15 cellular contexts compared by ENCODE assay signal in the genomic region with DNA sequence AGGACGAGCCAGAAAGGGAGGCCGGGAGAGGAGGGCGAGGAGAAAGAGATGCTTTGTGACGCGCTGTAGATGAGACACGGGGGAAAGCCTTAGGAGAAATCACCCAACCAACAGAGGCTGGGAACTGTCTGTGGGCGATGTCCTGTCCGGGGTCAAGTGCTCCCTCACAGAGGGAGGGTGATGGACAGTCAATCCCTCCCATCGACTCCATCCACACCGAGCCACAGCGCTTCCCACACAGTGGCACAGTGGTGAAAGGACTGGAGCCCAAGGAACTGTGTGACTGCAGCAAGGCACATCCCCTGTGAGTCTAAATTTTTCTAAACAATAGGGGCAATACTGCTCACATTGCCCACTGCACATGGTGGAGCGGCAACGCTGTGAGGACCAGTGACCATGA.
DNase-seq lines count a peak whose midpoint lies in the region; ATAC-seq and TF ChIP-seq lines count a peak whose summit lies in the region.
"Had no signal": no experiment of that assay in that cellular context is flagged by ENCODE, and none has a peak within 500 bp of the region (broad histone marks: within the 10 kb centered on the region; RNA-seq: fewer than 3 reads in every experiment).

No MANE protein-coding gene starts in this region.

- no peaks in the 10 kb centered on the region for H4K20me1 ChIP-seq in IMR-90 (ENCODE audit: insufficient read depth, low read length)

- H2BK20ac ChIP-seq in IMR-90 (ENCODE audit: low read depth, low read length) = no peak overlapping the region

- no peak overlapping the region for H3K4me2 ChIP-seq in IMR-90 (ENCODE audit: low read depth, low read length)

- H3K4me3 ChIP-seq in IMR-90 (ENCODE audit: insufficient read depth, low read depth, low read length) (no peak overlapping the region), esophagus (ENCODE audit: low read depth in 1 of 2, low read length in 2 of 2) (no peak overlapping the region), gastrocnemius medialis (no peak overlapping the region)

- POLR2A ChIA-PET in IMR-90 (lab: Charles Lee; ENCODE audit: unreplicated experiment) = no interaction called here

- H3K27ac ChIP-seq in IMR-90 (ENCODE audit: insufficient read depth, low read length) (no peak overlapping the region), esophagus (ENCODE audit: low read depth in 2 of 2, low read length in 1 of 2) (peak overlapping the region; percentile 7 to 70), gastrocnemius medialis (peak overlapping the region; percentile 62 to 81 (median 78))

- H3K23ac ChIP-seq in IMR-90 (ENCODE audit: low read depth, low read length) = no peak overlapping the region

- H3K27me3 ChIP-seq in IMR-90 (ENCODE audit: control insufficient read depth, insufficient read depth, low read length) (no peaks in the 10 kb centered on the region), esophagus (ENCODE audit: control insufficient read depth in 1 of 2, insufficient read depth in 2 of 2, low read length in 2 of 2) (no peaks in the 10 kb centered on the region), gastrocnemius medialis (no peaks in the 10 kb centered on the region)
- H3K27me3 ChIP-seq: BE2C had no signal

- 0 out of 4 replicates have a peak, but pooled peaks cover 0 to 3% of the 10 kb centered on the region in 2 experiments for H3K79me1 ChIP-seq in IMR-90 (ENCODE audit: low read depth in 1 of 2, low read length in 2 of 2)

- H3K9ac ChIP-seq in IMR-90 (ENCODE audit: low read depth, low read length) = no peak overlapping the region

- H4K8ac ChIP-seq in IMR-90 (ENCODE audit: low read depth in 2 of 2, low read length in 2 of 2) = no peak overlapping the region

- no CpG with 5 or more reads among the region's 13 CpGs for WGBS in IMR-90 (ENCODE audit: extremely low coverage in 2 of 2, insufficient read length in 1 of 2), 2 experiments
- WGBS in esophagus, 2 donors = 87% methylated on average over 13 of the region's 13 CpGs

- intact Hi-C loops in IMR-90 (cut with micrococcal nuclease) = loop anchor here (10.0 kb wide), 1 partner anchor 448 kb away; no protein-coding TSS in a partner anchor
- intact Hi-C loops in gastrocnemius medialis (cut with DNase I; ENCODE audit: low total_unique reads) = no loop called here
- intact Hi-C loops in posterior vena cava (cut with DNase I) = no loop called here

- H3K18ac ChIP-seq in IMR-90 (ENCODE audit: low read depth, low read length) = no peak overlapping the region

- no peak overlapping the region for H3K4ac ChIP-seq in IMR-90 (ENCODE audit: low read depth, low read length)

- in situ Hi-C loops in IMR-90 (cut with MboI; ENCODE audit: low sequenced_read_pairs) (no loop called here), gastrocnemius medialis (cut with MboI; ENCODE audit: low sequenced_read_pairs in 4 of 4) (no loop called here)

- BruUV-seq in IMR-90 (replicated peaks; lab: Mats Ljungman, UMichigan) = no TSS peak

- H2BK15ac ChIP-seq in IMR-90 (ENCODE audit: low read depth, low read length) = no peak overlapping the region

- H2AFZ ChIP-seq in IMR-90 (replicated peaks; ENCODE audit: low read length, poor library complexity) = peak overlapping the region; percentile 13

- no peak overlapping the region for H4K5ac ChIP-seq in IMR-90 (ENCODE audit: low read depth, low read length)

- H4K91ac ChIP-seq in IMR-90 (ENCODE audit: insufficient read depth, low read depth, low read length) = no peak overlapping the region

- H3K36me3 ChIP-seq in IMR-90 (ENCODE audit: control insufficient read depth, insufficient read depth, low read length) (peaks cover 6% of the 10 kb centered on the region; the same call in 1 of the 2 replicates), esophagus (ENCODE audit: control insufficient read depth in 2 of 2, insufficient read depth in 2 of 2, low read length in 1 of 2) (no peaks in the 10 kb centered on the region), gastrocnemius medialis (no peaks in the 10 kb centered on the region)

- dilution Hi-C loops in IMR-90 (cut with HindIII; ENCODE audit: low sequenced_read_pairs, unreplicated experiment) = no loop called here

- H3K9me1 ChIP-seq in IMR-90 (ENCODE audit: insufficient read depth, low read length) = peaks cover 3% of the 10 kb centered on the region; the same call in 1 of the 2 replicates

- DNase-seq in IMR-90 = no peak
- peak; percentile 57 for DNase-seq in medulla oblongata (ENCODE audit: extremely low spot score)
- no peak for DNase-seq in gastrocnemius medialis
- DNase-seq in activated CD4-positive, alpha-beta T cell treated with anti-CD3 and anti-CD28 coated beads for 4 hours = no peak
- no peak for DNase-seq in stimulated activated CD4-positive, alpha-beta T cell treated with anti-CD3 and anti-CD28 coated beads, Interleukin-4, amount 100 ng/mL, for 4 hours
- no peak for DNase-seq in HUDEP-2 (lab: John Stamatoyannopoulos, UW; ENCODE audit: unreplicated experiment in 76 of 76)
- no peak for DNase-seq in posterior vena cava (ENCODE audit: low spot score)
- DNase-seq: activated CD8-positive, alpha-beta T cell treated with anti-CD3 and anti-CD28 coated beads for 36 hours; activated naive CD4-positive, alpha-beta T cell; activated T-cell treated with anti-CD3 and anti-CD28 coated beads for 4 hours; BE2C; naive thymus-derived CD8-positive, alpha-beta T cell; T1000 had no signal

- CTCF ChIA-PET in IMR-90 (lab: Yijun Ruan, JAX) = no interaction called here

- no peak for ATAC-seq in IMR-90 (ENCODE audit: low read depth)
- ATAC-seq in gastrocnemius medialis = peak in 1 of 2 donors; percentile 10
- ATAC-seq: activated CD8-positive, alpha-beta T cell treated with anti-CD3 and anti-CD28 coated beads for 36 hours; naive thymus-derived CD8-positive, alpha-beta T cell; stimulated activated effector memory CD8-positive, alpha-beta T cell treated with anti-CD3 and anti-CD28 coated beads, Interleukin-12 subunit alpha, Interleukin-12 subunit beta, amount 100 ng/mL, for 72 hours had no signal

- no peak overlapping the region for H2BK120ac ChIP-seq in IMR-90 (ENCODE audit: low read depth, low read length)

- TF ChIP-seq POLR2A in IMR-90 (IDR thresholded peaks at IDR 0.05; ENCODE audit: low read depth, low read length) (no peak), gastrocnemius medialis (IDR thresholded peaks at IDR 0.05) (no peak)

- no peak overlapping the region for H2AK5ac ChIP-seq in IMR-90 (ENCODE audit: low read depth, low read length)

- no peak overlapping the region for H3K56ac ChIP-seq in IMR-90 (ENCODE audit: extremely low read depth, insufficient read depth, low read length)

- H3K4me1 ChIP-seq in IMR-90 (ENCODE audit: control insufficient read depth, insufficient read depth, low read length) (no peaks in the 10 kb centered on the region), esophagus (ENCODE audit: control insufficient read depth in 2 of 2, insufficient read depth in 2 of 2, low read length in 1 of 2) (no peaks in the 10 kb centered on the region), gastrocnemius medialis (peaks cover 13 to 17% of the 10 kb centered on the region in 2 donors)

- no peak for TF ChIP-seq CTCF in IMR-90 (conservative IDR thresholded peaks at IDR 0.05; ENCODE audit: low read depth, low read length)
- TF ChIP-seq CTCF in gastrocnemius medialis (IDR thresholded peaks at IDR 0.05 in 4 of 5, conservative IDR thresholded peaks at IDR 0.05 in 1 of 5) = no peak

- no peak overlapping the region for H2AK9ac ChIP-seq in IMR-90 (replicated peaks; ENCODE audit: low read depth, low read length, poor library complexity)

- H3K9me3 ChIP-seq in IMR-90 (ENCODE audit: control insufficient read depth, insufficient read depth, low read length) (no peaks in the 10 kb centered on the region), esophagus (ENCODE audit: control insufficient read depth in 2 of 2, insufficient read depth in 1 of 2, low read depth in 1 of 2, low read length in 1 of 2) (no peaks in the 10 kb centered on the region), gastrocnemius medialis (no peaks in the 10 kb centered on the region)
- H3K9me3 ChIP-seq: BE2C had no signal

- no peak for TF ChIP-seq RAD21 in IMR-90 (IDR thresholded peaks at IDR 0.05; ENCODE audit: low read length)

- H3K14ac ChIP-seq in IMR-90 (replicated peaks; ENCODE audit: low read depth, low read length) = no peak overlapping the region

- no peak overlapping the region for H2BK5ac ChIP-seq in IMR-90 (ENCODE audit: low read depth, low read length, poor library complexity, severe bottlenecking)

TF ChIP-seq in IMR-90, 13 proteins besides CTCF, POLR2A, EP300 and RAD21:
- TF ChIP-seq MXI1 (IDR thresholded peaks at IDR 0.05; ENCODE audit: borderline replicate concordance, low read depth, low read length) = no peak
- TF ChIP-seq USF2 (IDR thresholded peaks at IDR 0.05; ENCODE audit: low read depth, low read length) = no peak
- no peak for TF ChIP-seq NFE2L2 (IDR thresholded peaks at IDR 0.05; ENCODE audit: low read depth, low read length)
- TF ChIP-seq BHLHE40 (IDR thresholded peaks at IDR 0.05; ENCODE audit: low read depth, low read length) = no peak
- TF ChIP-seq SMC3 (IDR thresholded peaks at IDR 0.05; ENCODE audit: low read depth, low read length) = no peak
- TF ChIP-seq CHD1 (IDR thresholded peaks at IDR 0.05; ENCODE audit: low read depth, low read length) = no peak
- TF ChIP-seq CEBPB (IDR thresholded peaks at IDR 0.05; ENCODE audit: low read depth, low read length) = no peak
- no peak for TF ChIP-seq ELK1 (IDR thresholded peaks at IDR 0.05; ENCODE audit: borderline replicate concordance, low read depth, low read length)
- TF ChIP-seq FOS (IDR thresholded peaks at IDR 0.05; ENCODE audit: low read depth, low read length) = no peak
- no peak for TF ChIP-seq MAZ (IDR thresholded peaks at IDR 0.05; ENCODE audit: borderline replicate concordance, low read depth, low read length)
- TF ChIP-seq RCOR1 (IDR thresholded peaks at IDR 0.05; ENCODE audit: insufficient replicate concordance, low read length) = no peak
